In the genomic region with DNA sequence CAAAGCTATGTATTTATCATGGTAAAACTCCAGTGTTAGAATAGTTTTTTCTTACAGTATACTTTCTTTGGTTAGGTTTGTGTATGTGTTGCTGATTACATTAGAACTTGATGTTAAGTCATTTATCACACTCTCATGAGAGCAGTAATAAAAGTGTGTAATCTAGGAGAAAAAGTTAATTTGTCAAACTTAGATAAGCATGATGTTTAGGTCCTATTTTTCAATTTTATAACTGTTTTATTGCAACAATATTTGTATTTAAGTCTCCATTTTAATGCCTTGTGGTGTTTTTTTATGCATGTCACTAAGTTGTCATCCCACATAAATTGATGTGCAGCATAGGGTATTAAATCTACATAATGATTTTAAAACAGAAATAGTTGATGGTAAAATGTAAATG, we compare ENCODE assay signal across 10 cellular contexts.
"Had no signal": no experiment of that assay in that cellular context is flagged by ENCODE, and none has a peak within 500 bp of the region (broad histone marks: within the 10 kb centered on the region; RNA-seq: fewer than 3 reads in every experiment).

No MANE protein-coding gene starts in this region.

- ATAC-seq: GM23338, HCT116 had no signal

- H3K4me1 Mint-ChIP-seq: GM23338, H9 had no signal

- FAIRE-seq: H1 had no signal

- H3K9me3 ChIP-seq: HAP-1 had no signal

- H3K4me1 ChIP-seq: HAP-1 had no signal

- H2AFZ ChIP-seq: GM23248, GM23338 had no signal

- H3K27ac Mint-ChIP-seq: GM23338, H9, HFFc6 had no signal

- H3K4me3 ChIP-seq: GM23248, GM23338, HAP-1 had no signal

- DNase-seq: GM23248, GOT3, H7, H9, HCEC 1CT, HFFc6 had no signal

- H3K4me2 ChIP-seq: GM23338 had no signal

- H3K27ac ChIP-seq: GM23248 had no signal

- H3K4me3 Mint-ChIP-seq: GM23338, H9, HFFc6 had no signal

- H3K9me3 Mint-ChIP-seq: GM23338, H9, HFFc6 had no signal
